ENCODE assay signal across 1 cellular context in genomic region chr13:52012512-52012836, GRCh38.
TF ChIP-seq lines count a peak whose summit lies in the region.

No MANE protein-coding gene starts in this region.

TF ChIP-seq in IMR-90, 13 proteins besides CTCF, POLR2A, EP300 and RAD21:
- no peak for TF ChIP-seq FOS (IDR thresholded peaks at IDR 0.05; ENCODE audit: low read depth, low read length)
- no peak for TF ChIP-seq RFX5 (IDR thresholded peaks at IDR 0.05; ENCODE audit: low read depth, low read length)
- no peak for TF ChIP-seq BHLHE40 (IDR thresholded peaks at IDR 0.05; ENCODE audit: low read depth, low read length)
- TF ChIP-seq SMC3 (IDR thresholded peaks at IDR 0.05; ENCODE audit: low read depth, low read length), result no peak
- TF ChIP-seq ELK1 (IDR thresholded peaks at IDR 0.05; ENCODE audit: borderline replicate concordance, low read depth, low read length), result no peak
- TF ChIP-seq MXI1 (IDR thresholded peaks at IDR 0.05; ENCODE audit: borderline replicate concordance, low read depth, low read length), result no peak
- no peak for TF ChIP-seq USF2 (IDR thresholded peaks at IDR 0.05; ENCODE audit: low read depth, low read length)
- TF ChIP-seq RCOR1 (IDR thresholded peaks at IDR 0.05; ENCODE audit: insufficient replicate concordance, low read length), result no peak
- TF ChIP-seq NFE2L2 (IDR thresholded peaks at IDR 0.05; ENCODE audit: low read depth, low read length), result no peak
- TF ChIP-seq MAZ (IDR thresholded peaks at IDR 0.05; ENCODE audit: borderline replicate concordance, low read depth, low read length), result no peak
- no peak for TF ChIP-seq CEBPB (IDR thresholded peaks at IDR 0.05; ENCODE audit: low read depth, low read length)
- no peak for TF ChIP-seq CHD1 (IDR thresholded peaks at IDR 0.05; ENCODE audit: low read depth, low read length)
- no peak for TF ChIP-seq MAFK (IDR thresholded peaks at IDR 0.05; ENCODE audit: low read depth, low read length)
